ENCODE assay signal across 10 cellular contexts in genomic region chr4:24642941-24643628, GRCh38. TPM values are rescaled to one million over a fixed set of nuclear protein-coding genes. Genes with fewer than 3 reads are reported as not detected.
DNase-seq lines count a peak whose midpoint lies in the region; ATAC-seq and TF ChIP-seq lines count a peak whose summit lies in the region.
"Had no signal": no experiment of that assay in that cellular context is flagged by ENCODE, and none has a peak within 500 bp of the region (broad histone marks: within the 10 kb centered on the region; RNA-seq: fewer than 3 reads in every experiment).

No MANE protein-coding gene starts in this region.

- intact Hi-C loops in Right ventricle myocardium superior (cut with DNase I), result no loop called here
- intact Hi-C loops in cardiac septum (cut with DNase I), result no loop called here
- intact Hi-C loops in upper lobe of right lung (cut with DNase I), result no loop called here

- DNase-seq in Right ventricle myocardium superior (no peak), cardiac septum (ENCODE audit: low spot score) (no peak), MG63 (peak; percentile 16), foreskin melanocyte (peak; percentile 36), upper lobe of right lung (no peak), NCI-H1930 (lab: John Stamatoyannopoulos, UW) (no peak), BE2C (no peak)
- DNase-seq: amniotic stem cell had no signal

- TF ChIP-seq CTCF in upper lobe of right lung (IDR thresholded peaks at IDR 0.05), result no peak
- TF ChIP-seq CTCF in BE2C (IDR thresholded peaks at IDR 0.05; ENCODE audit: low read depth, low read length), result no peak

- H3K9me3 ChIP-seq in MG63, result no peaks in the 10 kb centered on the region
- H3K9me3 ChIP-seq in upper lobe of right lung, result no peaks in the 10 kb centered on the region
- H3K9me3 ChIP-seq in BE2C, result no peaks in the 10 kb centered on the region

- H3K4me1 ChIP-seq in upper lobe of right lung (no peaks in the 10 kb centered on the region), BE2C (no peaks in the 10 kb centered on the region)

- H3K27me3 ChIP-seq in MG63 (no peaks in the 10 kb centered on the region), upper lobe of right lung (no peaks in the 10 kb centered on the region), BE2C (peaks cover 14% of the 10 kb centered on the region)

- peak overlapping the region; percentile 9 for H3K27ac ChIP-seq in upper lobe of right lung

- H3K36me3 ChIP-seq in MG63 (no peaks in the 10 kb centered on the region), upper lobe of right lung (no peaks in the 10 kb centered on the region), BE2C (no peaks in the 10 kb centered on the region)

- peak; percentile 39 for ATAC-seq in Right ventricle myocardium superior (ENCODE audit: poor library complexity)
- ATAC-seq in upper lobe of right lung, result peak; percentile 80
- ATAC-seq in HG03460 (IDR thresholded peaks at IDR 0.05; ENCODE audit: unreplicated experiment), result no peak
- ATAC-seq: Panc1 had no signal

- H3K4me3 ChIP-seq in MG63 (no peak overlapping the region), upper lobe of right lung (no peak overlapping the region), BE2C (ENCODE audit: low read depth, low read length) (no peak overlapping the region)

RNA-seq across cellular contexts. Expression of gene DHX15, which starts 58.7 kb away (rescaled TPM):
- total RNA-seq in Right ventricle myocardium superior, result 48.0 TPM
- total RNA-seq in cardiac septum, result 62.6 TPM
- total RNA-seq in MG63 (2014; rRNA removed; shearing (Covaris generic); ENCODE audit: low replicate concordance), result 197 and 243 TPM in 2 replicates
- 101 TPM for total RNA-seq in upper lobe of right lung
- polyA plus RNA-seq in BE2C (2012; ENCODE audit: insufficient read depth, insufficient read length, low read depth), result 119 TPM

Comparison
In these comparisons a context has a peak if more than half of its experiments do, and no peak if none do; other contexts are left out.
1. DNase-seq: peak in MG63 (single experiment) and foreskin melanocyte (single experiment); none in Right ventricle myocardium superior (single experiment), cardiac septum (single experiment), upper lobe of right lung (single experiment), NCI-H1930 (0 of 2) and BE2C (single experiment).